In the genomic region with DNA sequence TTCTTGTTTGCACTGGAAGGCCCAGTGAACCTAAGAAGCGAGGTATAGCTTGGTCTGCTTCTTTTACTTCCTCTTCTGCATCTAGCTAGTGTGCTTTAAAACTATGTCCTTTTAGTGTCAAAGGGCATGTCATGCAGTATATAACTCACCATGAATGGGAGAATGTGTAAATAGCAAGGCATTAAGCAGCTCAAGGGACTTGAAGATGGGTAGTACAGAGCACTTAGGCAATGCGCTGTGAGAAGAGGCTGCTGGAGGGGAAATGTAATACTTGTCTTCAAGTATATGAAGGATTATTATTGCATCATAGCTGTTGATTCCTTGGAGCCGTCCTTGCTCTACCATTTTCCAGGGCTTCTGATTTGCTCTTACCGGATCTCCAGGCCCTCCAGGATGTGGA, we compare ENCODE assay signal across 14 cellular contexts. TPM values are rescaled to one million over a fixed set of nuclear protein-coding genes. Genes with fewer than 3 reads are reported as not detected.
A peak's percentile ranks its signal among the peaks of the same experiment; 100 is the strongest.
DNase-seq lines count a peak whose midpoint lies in the region; TF ChIP-seq lines count a peak whose summit lies in the region.
"Had no signal": no experiment of that assay in that cellular context is flagged by ENCODE, and none has a peak within 500 bp of the region (broad histone marks: within the 10 kb centered on the region; RNA-seq: fewer than 3 reads in every experiment).

No MANE protein-coding gene starts in this region.

- no peaks in the 10 kb centered on the region for H3K27me3 ChIP-seq in trophoblast cell (ENCODE audit: insufficient read depth, low read length)

- H2BK5ac ChIP-seq in trophoblast cell (ENCODE audit: low read depth, low read length, poor library complexity) = no peak overlapping the region

- H3K4me2 ChIP-seq in trophoblast cell (ENCODE audit: low read length) = no peak overlapping the region

- H4K12ac ChIP-seq in trophoblast cell (ENCODE audit: low read depth, low read length) = no peak overlapping the region

- no peak overlapping the region for H3K9ac ChIP-seq in trophoblast cell (ENCODE audit: low read length)

- H4K91ac ChIP-seq in trophoblast cell (ENCODE audit: low read depth, low read length) = no peak overlapping the region

- H3K14ac ChIP-seq in trophoblast cell (ENCODE audit: low read length) = no peak overlapping the region

- H3K18ac ChIP-seq in trophoblast cell (ENCODE audit: low read length) = no peak overlapping the region

- no peak for TF ChIP-seq CTCF in fibroblast of mammary gland (conservative IDR thresholded peaks at IDR 0.05; ENCODE audit: control insufficient read depth, insufficient read depth, low read depth, low read length)

- DNase-seq in DMS79 treated with DMSO at 0.1 percent for 48 hours (lab: John Stamatoyannopoulos, UW) = peak; percentile 57
- DNase-seq in NCI-H524 treated with DMSO at 0.1 percent for 48 hours (lab: John Stamatoyannopoulos, UW) = peak; percentile 1
- DNase-seq in fibroblast of mammary gland (ENCODE audit: low read depth) = peak; percentile 76
- no peak for DNase-seq in trophoblast cell
- no peak for DNase-seq in ACHN
- DNase-seq in posterior vena cava (ENCODE audit: low spot score) = no peak
- no peak for DNase-seq in head of caudate nucleus
- DNase-seq: activated CD8-positive, alpha-beta memory T cell treated with anti-CD3 and anti-CD28 coated beads for 24 hours; COR-L47; GOT3; NCI-H146; NCI-H526; right cardiac atrium; stimulated activated CD4-positive, alpha-beta T cell treated with anti-CD3 and anti-CD28 coated beads, Interleukin-4, amount 100 ng/mL, for 1 hour had no signal

- H4K8ac ChIP-seq in trophoblast cell (ENCODE audit: low read depth, low read length) = no peak overlapping the region

- peak overlapping the region; percentile 63 for H3K4ac ChIP-seq in trophoblast cell (ENCODE audit: low read depth, low read length)

- in situ Hi-C loops in ACHN (cut with HindIII; ENCODE audit: low pct_ligation_motif_present, low pct_unique_long_range_greater_than_20kb, low sequenced_read_pairs) = no loop called here

- no peak overlapping the region for H2BK12ac ChIP-seq in trophoblast cell (ENCODE audit: low read length)

- H2AFZ ChIP-seq in trophoblast cell (ENCODE audit: insufficient read depth, low read length, poor library complexity) = no peak overlapping the region

- H3K9me3 ChIP-seq in trophoblast cell (ENCODE audit: insufficient read depth, low read depth, low read length) = no peaks in the 10 kb centered on the region

- peaks cover 8 to 17% of the 10 kb centered on the region in 2 experiments for H3K36me3 ChIP-seq in trophoblast cell (ENCODE audit: control insufficient read depth in 1 of 2, insufficient read depth in 2 of 2, low read length in 2 of 2)

- H3K23ac ChIP-seq in trophoblast cell (ENCODE audit: low read length) = no peak overlapping the region

- peaks cover 12% of the 10 kb centered on the region for H3K79me1 ChIP-seq in trophoblast cell (ENCODE audit: low read length)

- H3K79me2 ChIP-seq in trophoblast cell (ENCODE audit: control insufficient read depth, insufficient read depth, low read length, poor library complexity) = peaks cover 20% of the 10 kb centered on the region

- no peak overlapping the region for H3K27ac ChIP-seq in trophoblast cell (ENCODE audit: low read depth, low read length)

- H3K4me3 ChIP-seq in fibroblast of mammary gland (ENCODE audit: control insufficient read depth, low read depth, low read length) (no peak overlapping the region), trophoblast cell (ENCODE audit: low read depth, low read length) (no peak overlapping the region)

- no peak overlapping the region for H2BK120ac ChIP-seq in trophoblast cell (ENCODE audit: insufficient read depth, low read length, poor library complexity)

- H2AK5ac ChIP-seq in trophoblast cell (ENCODE audit: low read length) = no peak overlapping the region

- intact Hi-C loops in posterior vena cava (cut with DNase I) = no loop called here
- intact Hi-C loops in head of caudate nucleus (cut with DNase I) = loop anchor here (10.0 kb wide), 1 partner anchor 71 kb away; no protein-coding TSS in a partner anchor

- no CpG with 5 or more reads among the region's 4 CpGs for WGBS in trophoblast cell (ENCODE audit: extremely low coverage, insufficient coverage, insufficient read length)

- peaks cover 13 to 30% of the 10 kb centered on the region in 2 experiments for H3K4me1 ChIP-seq in trophoblast cell (ENCODE audit: control insufficient read depth in 1 of 2, insufficient read depth in 2 of 2, low read length in 2 of 2)

RNA-seq across cellular contexts. Expression of a gene that starts 7.6 kb away (rescaled TPM):
- 35.1 and 38.4 TPM in 2 replicates for polyA plus RNA-seq in trophoblast cell (2013)
- 10 to 100 TPM; 13.1 to 16.2 TPM for total RNA-seq in posterior vena cava

RNA-seq across cellular contexts. Expression of a gene that starts 54.3 kb away (rescaled TPM):
- 36.3 and 37.3 TPM in 2 replicates for polyA plus RNA-seq in trophoblast cell (2013)
- 10 to 100 TPM; 28.5 to 41.1 TPM for total RNA-seq in posterior vena cava

RNA-seq across cellular contexts. Expression of a gene that starts 54.4 kb away (rescaled TPM):
- 5.0 and 5.4 TPM in 2 replicates for polyA plus RNA-seq in trophoblast cell (2013)
- 10 to 100 TPM; 10.1 to 13.9 TPM for total RNA-seq in posterior vena cava

Comparison
In these comparisons a context has a peak if more than half of its experiments do, and no peak if none do; other contexts are left out.
1. DNase-seq: peak in DMS79 treated with DMSO at 0.1 percent for 48 hours (single experiment), NCI-H524 treated with DMSO at 0.1 percent for 48 hours (single experiment) and fibroblast of mammary gland (single experiment); none in trophoblast cell (0 of 2), ACHN (single experiment), posterior vena cava (single experiment) and head of caudate nucleus (0 of 42).